In genomic region chr19:51094696-51095279, GRCh38 we compare ENCODE assay signal across 7 cellular contexts. TPM values are rescaled to one million over a fixed set of nuclear protein-coding genes. Genes with fewer than 3 reads are reported as not detected.
A peak's percentile ranks its signal among the peaks of the same experiment; 100 is the strongest.
DNase-seq lines count a peak whose midpoint lies in the region; FAIRE-seq and TF ChIP-seq lines count a peak whose summit lies in the region.

No MANE protein-coding gene starts in this region.

- H4K20me1 ChIP-seq in DOHH2 (ENCODE audit: control insufficient read depth, insufficient read depth, low read depth, low read length): no peaks in the 10 kb centered on the region

- peaks cover 10% of the 10 kb centered on the region for H3K36me3 Mint-ChIP-seq in activated CD4-positive, alpha-beta memory T cell treated with anti-CD3 and anti-CD28 coated beads for 36 hours
- no peaks in the 10 kb centered on the region for H3K36me3 Mint-ChIP-seq in glutamatergic neuron (ENCODE audit: unreplicated experiment)

- H3K9me3 ChIP-seq in DOHH2 (ENCODE audit: control insufficient read depth, insufficient read depth, low read length) (no peaks in the 10 kb centered on the region), sigmoid colon (no peaks in the 10 kb centered on the region)

- H3K4me1 ChIP-seq in DOHH2 (ENCODE audit: control insufficient read depth, low read length) (peaks cover 6% of the 10 kb centered on the region), sigmoid colon (peaks cover 0 to 18% (median 13%) of the 10 kb centered on the region in 4 donors)

- TF ChIP-seq POLR2A in sigmoid colon (IDR thresholded peaks at IDR 0.05): no peak

- no peaks in the 10 kb centered on the region for H3F3A ChIP-seq in DOHH2 (ENCODE audit: control insufficient read depth, insufficient read depth)

- no peak for TF ChIP-seq EP300 in sigmoid colon (IDR thresholded peaks at IDR 0.05)

- CTCF ChIA-PET in activated CD4-positive, alpha-beta memory T cell treated with anti-CD3 and anti-CD28 coated beads for 36 hours (lab: Charles Lee): interaction anchor here (1.2 to 2.8 kb wide), 3 partner anchors 8 to 165 kb away, joined by 4 to 12 read pairs (median 6); no protein-coding TSS in a partner anchor

- no peaks in the 10 kb centered on the region for H3K9me2 ChIP-seq in DOHH2 (replicated peaks; ENCODE audit: control insufficient read depth, low read length)

- H3K9me3 Mint-ChIP-seq in activated CD4-positive, alpha-beta memory T cell treated with anti-CD3 and anti-CD28 coated beads for 36 hours: no peaks in the 10 kb centered on the region
- H3K9me3 Mint-ChIP-seq in glutamatergic neuron (ENCODE audit: unreplicated experiment): peaks cover 7% of the 10 kb centered on the region

- intact Hi-C loops in activated CD4-positive, alpha-beta memory T cell treated with anti-CD3 and anti-CD28 coated beads for 36 hours (cut with micrococcal nuclease): loop anchor here (5.0 kb wide), 1 partner anchor 77 kb away; the partner anchor contains the start of gene KLK10
- intact Hi-C loops in sigmoid colon (cut with DNase I): no loop called here

- WGBS in sigmoid colon, 2 donors: 27 to 36% methylated on average over 15 of the region's 15 CpGs

- H3K4me2 ChIP-seq in DOHH2 (ENCODE audit: low read length): no peak overlapping the region

- H3K27ac ChIP-seq in DOHH2 (ENCODE audit: low read depth, low read length): no peak overlapping the region
- H3K27ac ChIP-seq in sigmoid colon: no peak overlapping the region

- no peaks in the 10 kb centered on the region for H3K27me3 ChIP-seq in DOHH2 (ENCODE audit: control insufficient read depth, low read length)
- H3K27me3 ChIP-seq in sigmoid colon: no peaks in the 10 kb centered on the region

- FAIRE-seq in HTR-8/SVneo (lab: Jason Lieb, UNC): no peak

- no peak overlapping the region for H3K4me3 ChIP-seq in DOHH2 (ENCODE audit: low read length)
- H3K4me3 ChIP-seq in sigmoid colon: no peak overlapping the region

- H3K36me3 ChIP-seq in DOHH2 (ENCODE audit: control insufficient read depth, low read length) (peaks cover 9% of the 10 kb centered on the region), sigmoid colon (no peaks in the 10 kb centered on the region)

- DNase-seq in HTR-8/SVneo (ENCODE audit: insufficient read length, low spot score): peak; percentile 34
- peak; percentile 55 for DNase-seq in activated CD4-positive, alpha-beta memory T cell treated with anti-CD3 and anti-CD28 coated beads for 36 hours
- peak; percentile 81 for DNase-seq in glutamatergic neuron
- DNase-seq in stimulated activated CD8-positive, alpha-beta memory T cell treated with anti-CD3 and anti-CD28 coated beads, Interleukin-4, amount 100 ng/mL, for 48 hours: peak; percentile 64
- no peak for DNase-seq in T1000 (lab: John Stamatoyannopoulos, UW)
- no peak for DNase-seq in sigmoid colon

- H3K4me1 Mint-ChIP-seq in activated CD4-positive, alpha-beta memory T cell treated with anti-CD3 and anti-CD28 coated beads for 36 hours (ENCODE audit: low read depth): peaks cover 8% of the 10 kb centered on the region
- H3K4me1 Mint-ChIP-seq in glutamatergic neuron (ENCODE audit: low read depth, unreplicated experiment): peaks cover 2% of the 10 kb centered on the region

- TF ChIP-seq CTCF in DOHH2 (IDR thresholded peaks at IDR 0.05; ENCODE audit: low read depth, low read length, poor library complexity, severe bottlenecking): peak; percentile 70
- peak; percentile 92 for TF ChIP-seq CTCF in glutamatergic neuron (IDR thresholded peaks at IDR 0.05; ENCODE audit: partially characterized antibody, unreplicated experiment)
- peak in 2 of 4 experiments; percentile 24 to 68 for TF ChIP-seq CTCF in sigmoid colon (IDR thresholded peaks at IDR 0.05)

- no peak overlapping the region for H3K4me3 Mint-ChIP-seq in activated CD4-positive, alpha-beta memory T cell treated with anti-CD3 and anti-CD28 coated beads for 36 hours
- H3K4me3 Mint-ChIP-seq in glutamatergic neuron (ENCODE audit: unreplicated experiment): no peak overlapping the region

- H3K79me2 ChIP-seq in DOHH2 (ENCODE audit: control insufficient read depth, low read length): peaks cover 3% of the 10 kb centered on the region; the same call in 1 of the 2 replicates

- POLR2A ChIA-PET in activated CD4-positive, alpha-beta memory T cell treated with anti-CD3 and anti-CD28 coated beads for 36 hours (lab: Charles Lee): no interaction called here

- no peaks in the 10 kb centered on the region for H3K27me3 Mint-ChIP-seq in activated CD4-positive, alpha-beta memory T cell treated with anti-CD3 and anti-CD28 coated beads for 36 hours
- H3K27me3 Mint-ChIP-seq in glutamatergic neuron (ENCODE audit: unreplicated experiment): peaks cover 10% of the 10 kb centered on the region

- no peak overlapping the region for H3K27ac Mint-ChIP-seq in activated CD4-positive, alpha-beta memory T cell treated with anti-CD3 and anti-CD28 coated beads for 36 hours
- no peak overlapping the region for H3K27ac Mint-ChIP-seq in glutamatergic neuron (ENCODE audit: unreplicated experiment)

RNA-seq across cellular contexts. Expression of gene KLK14, which starts 12.1 kb away (rescaled TPM):
- under 1 TPM; 0.61 to 0.76 TPM for total RNA-seq in activated CD4-positive, alpha-beta memory T cell treated with anti-CD3 and anti-CD28 coated beads for 36 hours
- total RNA-seq in glutamatergic neuron (ENCODE audit: unreplicated experiment): 1.5 TPM
- total RNA-seq in sigmoid colon: not detected
- polyA plus RNA-seq in sigmoid colon: under 1 TPM in 1 of 3 donors, not detected in 2; 0.51 TPM

RNA-seq across cellular contexts. Expression of gene CTU1, which starts 13.4 kb away (rescaled TPM):
- total RNA-seq in activated CD4-positive, alpha-beta memory T cell treated with anti-CD3 and anti-CD28 coated beads for 36 hours: 1 to 10 TPM; 8.8 to 9.8 TPM
- total RNA-seq in glutamatergic neuron (ENCODE audit: unreplicated experiment) (8.0 TPM), sigmoid colon (1 to 10 TPM; 5.7 to 9.0 (median 7.3) TPM)
- polyA plus RNA-seq in sigmoid colon: 1 to 10 TPM in 1 of 3 donors, under 1 TPM in 2; 0.60 to 2.4 (median 0.92) TPM

RNA-seq across cellular contexts. Expression of gene KLK13, which starts 29.9 kb away (rescaled TPM):
- total RNA-seq in activated CD4-positive, alpha-beta memory T cell treated with anti-CD3 and anti-CD28 coated beads for 36 hours: not detected
- total RNA-seq in glutamatergic neuron (ENCODE audit: unreplicated experiment) (not detected), sigmoid colon (not detected)
- polyA plus RNA-seq in sigmoid colon: under 1 TPM in 2 of 3 donors, not detected in 1; 0.58 to 0.60 TPM

RNA-seq across cellular contexts. Expression of gene SIGLEC9, which starts 29.9 kb away (rescaled TPM):
- total RNA-seq in activated CD4-positive, alpha-beta memory T cell treated with anti-CD3 and anti-CD28 coated beads for 36 hours: 1 to 10 TPM; 1.3 to 1.4 TPM
- total RNA-seq in glutamatergic neuron (ENCODE audit: unreplicated experiment) (not detected), sigmoid colon (1 to 10 TPM; 2.5 to 9.5 (median 7.0) TPM)
- 1 to 10 TPM; 2.4 to 8.8 (median 2.9) TPM for polyA plus RNA-seq in sigmoid colon

RNA-seq across cellular contexts. Expression of gene SIGLEC7, which starts 47.3 kb away (rescaled TPM):
- not detected for total RNA-seq in activated CD4-positive, alpha-beta memory T cell treated with anti-CD3 and anti-CD28 coated beads for 36 hours
- total RNA-seq in glutamatergic neuron (ENCODE audit: unreplicated experiment) (not detected), sigmoid colon (1 to 10 TPM; 1.1 to 3.0 (median 1.9) TPM)
- 1 to 10 TPM; 1.8 to 8.3 (median 3.1) TPM for polyA plus RNA-seq in sigmoid colon

Comparison
In these comparisons a context has a peak if more than half of its experiments do, and no peak if none do; other contexts are left out.
1. DNase-seq: peak in HTR-8/SVneo (single experiment), activated CD4-positive, alpha-beta memory T cell treated with anti-CD3 and anti-CD28 coated beads for 36 hours (single experiment), glutamatergic neuron (single experiment) and stimulated activated CD8-positive, alpha-beta memory T cell treated with anti-CD3 and anti-CD28 coated beads, Interleukin-4, amount 100 ng/mL, for 48 hours (single experiment); none in T1000 (single experiment) and sigmoid colon (single experiment).